ENCODE assay signal across 9 cellular contexts in the genomic region with DNA sequence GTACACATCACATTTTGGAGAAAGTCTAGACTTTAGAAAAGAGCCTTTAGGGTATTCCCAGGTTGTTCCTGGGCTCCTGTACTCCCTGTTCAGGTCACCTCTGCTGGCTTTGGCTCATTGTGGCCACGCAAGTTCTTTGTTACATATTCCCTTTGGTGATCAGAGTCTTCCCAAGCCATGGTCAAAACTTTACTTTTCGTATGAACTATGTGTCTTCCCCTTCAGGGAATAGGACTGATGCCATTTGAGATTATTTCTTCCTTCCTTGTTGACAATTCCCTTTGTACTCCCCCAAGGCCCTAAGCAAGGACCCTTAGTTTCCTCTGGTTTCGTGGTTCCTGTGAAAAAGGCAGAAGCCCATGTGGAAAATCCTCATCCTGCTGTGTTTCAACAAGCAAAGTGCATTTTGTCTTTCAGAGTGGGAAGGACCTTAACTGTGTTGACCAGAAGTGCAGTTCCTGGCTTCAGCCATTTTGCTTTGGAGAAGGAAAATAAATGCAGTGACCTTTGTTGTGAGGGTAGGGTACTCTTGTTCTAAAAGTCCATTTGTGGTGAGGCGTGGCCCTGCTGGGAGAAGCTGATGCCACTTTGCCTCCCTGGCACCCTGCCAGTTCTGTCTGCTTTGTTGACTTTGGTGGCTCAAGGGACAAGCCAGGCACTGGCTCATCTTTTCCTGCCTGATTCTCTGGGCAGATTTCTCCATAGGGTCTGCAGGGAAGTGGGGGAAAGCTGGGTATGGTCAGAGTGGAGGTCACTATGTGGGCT. TPM values are rescaled to one million over a fixed set of nuclear protein-coding genes. Genes with fewer than 3 reads are reported as not detected.
DNase-seq lines count a peak whose midpoint lies in the region; ATAC-seq and TF ChIP-seq lines count a peak whose summit lies in the region.
"Had no signal": no experiment of that assay in that cellular context is flagged by ENCODE, and none has a peak within 500 bp of the region (broad histone marks: within the 10 kb centered on the region; RNA-seq: fewer than 3 reads in every experiment).

No MANE protein-coding gene starts in this region.

- H3K4me1 ChIP-seq in heart right ventricle (peaks cover 12 to 75% (median 26%) of the 10 kb centered on the region in 9 donors), skeletal muscle tissue (ENCODE audit: control insufficient read depth in 3 of 3, insufficient read depth in 3 of 3, low read length in 3 of 3) (peaks cover 26 to 34% (median 30%) of the 10 kb centered on the region in 3 donors)

- WGBS in heart right ventricle, 2 donors, result 61 to 62% methylated on average over 4 of the region's 4 CpGs

- peak; percentile 29 to 85 (median 68) for ATAC-seq in heart right ventricle
- ATAC-seq in activated CD8-positive, alpha-beta memory T cell treated with anti-CD3 and anti-CD28 coated beads, Interleukin-2, amount 10 ng/mL, durations not matched to agents 7 days and 5 days, result no peak
- no peak for ATAC-seq in HG03139 (IDR thresholded peaks at IDR 0.05; ENCODE audit: unreplicated experiment)

- CTCF ChIA-PET in activated CD8-positive, alpha-beta memory T cell treated with anti-CD3 and anti-CD28 coated beads, Interleukin-2, amount 10 ng/mL, durations not matched to agents 7 days and 5 days (lab: Charles Lee), result no interaction called here

- no peaks in the 10 kb centered on the region for H3K9me3 ChIP-seq in heart right ventricle
- H3K9me3 ChIP-seq in skeletal muscle tissue (ENCODE audit: control insufficient read depth in 3 of 3, low read length in 3 of 3), result no peaks in the 10 kb centered on the region

- no peaks in the 10 kb centered on the region for H3K36me3 ChIP-seq in heart right ventricle
- no peaks in the 10 kb centered on the region for H3K36me3 ChIP-seq in skeletal muscle tissue (ENCODE audit: control insufficient read depth in 3 of 3, insufficient read depth in 3 of 3, low read length in 3 of 3)

- DNase-seq in HUDEP-2 (lab: John Stamatoyannopoulos, UW; ENCODE audit: unreplicated experiment in 76 of 76), result peak in 74 of 76 experiments; percentile 19 to 88 (median 79)
- DNase-seq in NCI-H69 (lab: John Stamatoyannopoulos, UW), result peak; percentile 87
- DNase-seq in heart right ventricle, result peak; percentile 71
- no peak for DNase-seq in activated CD8-positive, alpha-beta memory T cell treated with anti-CD3 and anti-CD28 coated beads, Interleukin-2, amount 10 ng/mL, durations not matched to agents 7 days and 5 days
- DNase-seq in AML-193 (lab: John Stamatoyannopoulos, UW), result no peak
- no peak for DNase-seq in iPS-NIHi11 (ENCODE audit: low spot score)

- no peak overlapping the region for H3K27ac Mint-ChIP-seq in activated CD8-positive, alpha-beta memory T cell treated with anti-CD3 and anti-CD28 coated beads, Interleukin-2, amount 10 ng/mL, durations not matched to agents 7 days and 5 days
- H3K27ac Mint-ChIP-seq: activated naive CD4-positive, alpha-beta T cell treated with anti-CD3 and anti-CD28 coated beads, Interleukin-2, amount 50 U/mL, for 24 hours had no signal

- H3K27me3 ChIP-seq in heart right ventricle (no peaks in the 10 kb centered on the region), skeletal muscle tissue (ENCODE audit: control insufficient read depth in 3 of 3, insufficient read depth in 3 of 3, low read length in 3 of 3) (no peaks in the 10 kb centered on the region)

- H3K9ac ChIP-seq in skeletal muscle tissue (ENCODE audit: low read depth in 1 of 3, low read length in 3 of 3), result peak overlapping the region in 1 of 3 donors; percentile 3

- TF ChIP-seq CTCF in heart right ventricle (IDR thresholded peaks at IDR 0.05), result no peak

- H3K9me3 Mint-ChIP-seq in activated CD8-positive, alpha-beta memory T cell treated with anti-CD3 and anti-CD28 coated beads, Interleukin-2, amount 10 ng/mL, durations not matched to agents 7 days and 5 days (ENCODE audit: low read depth), result no peaks in the 10 kb centered on the region
- H3K9me3 Mint-ChIP-seq: activated naive CD4-positive, alpha-beta T cell treated with anti-CD3 and anti-CD28 coated beads, Interleukin-2, amount 50 U/mL, for 24 hours had no signal

- H3K4me3 Mint-ChIP-seq in activated CD8-positive, alpha-beta memory T cell treated with anti-CD3 and anti-CD28 coated beads, Interleukin-2, amount 10 ng/mL, durations not matched to agents 7 days and 5 days, result no peak overlapping the region
- H3K4me3 Mint-ChIP-seq: activated naive CD4-positive, alpha-beta T cell treated with anti-CD3 and anti-CD28 coated beads, Interleukin-2, amount 50 U/mL, for 24 hours had no signal

- no peaks in the 10 kb centered on the region for H3K27me3 Mint-ChIP-seq in activated CD8-positive, alpha-beta memory T cell treated with anti-CD3 and anti-CD28 coated beads, Interleukin-2, amount 10 ng/mL, durations not matched to agents 7 days and 5 days
- H3K27me3 Mint-ChIP-seq: activated naive CD4-positive, alpha-beta T cell treated with anti-CD3 and anti-CD28 coated beads, Interleukin-2, amount 50 U/mL, for 24 hours had no signal

- H3K4me1 Mint-ChIP-seq in activated CD8-positive, alpha-beta memory T cell treated with anti-CD3 and anti-CD28 coated beads, Interleukin-2, amount 10 ng/mL, durations not matched to agents 7 days and 5 days, result peaks cover 2% of the 10 kb centered on the region
- H3K4me1 Mint-ChIP-seq: activated naive CD4-positive, alpha-beta T cell treated with anti-CD3 and anti-CD28 coated beads, Interleukin-2, amount 50 U/mL, for 24 hours had no signal

- H3K4me3 ChIP-seq in heart right ventricle (no peak overlapping the region), skeletal muscle tissue (ENCODE audit: low read length in 3 of 3) (peak overlapping the region in 1 of 3 donors; percentile 8)

- H3K36me3 Mint-ChIP-seq in activated CD8-positive, alpha-beta memory T cell treated with anti-CD3 and anti-CD28 coated beads, Interleukin-2, amount 10 ng/mL, durations not matched to agents 7 days and 5 days, result peaks cover 11% of the 10 kb centered on the region
- H3K36me3 Mint-ChIP-seq: activated naive CD4-positive, alpha-beta T cell treated with anti-CD3 and anti-CD28 coated beads, Interleukin-2, amount 50 U/mL, for 24 hours had no signal

- peak overlapping the region in 9 of 10 donors; percentile 10 to 78 (median 49) for H3K27ac ChIP-seq in heart right ventricle
- peak overlapping the region; percentile 54 for H3K27ac ChIP-seq in skeletal muscle tissue (ENCODE audit: low read depth, low read length)

- intact Hi-C loops in heart right ventricle (cut with DNase I), result loop anchor here in 1 of 10 donors (10.0 kb wide), 1 partner anchor 51 kb away; no protein-coding TSS in a partner anchor

RNA-seq across cellular contexts. Expression of gene ZNRF1, which starts 55.1 kb away (rescaled TPM):
- total RNA-seq in heart right ventricle (10 to 100 TPM; 16.7 to 30.8 (median 21.5) TPM), skeletal muscle tissue (7.8 TPM)
- 10 to 100 TPM; 13.1 to 20.0 TPM for polyA plus RNA-seq in heart right ventricle
- 10 to 100 TPM; 16.1 to 22.5 TPM for total RNA-seq in activated CD8-positive, alpha-beta memory T cell treated with anti-CD3 and anti-CD28 coated beads, Interleukin-2, amount 10 ng/mL, durations not matched to agents 7 days and 5 days

Comparison
In these comparisons a context has a peak if more than half of its experiments do, and no peak if none do; other contexts are left out.
1. DNase-seq: peak in HUDEP-2 (74 of 76), NCI-H69 (single experiment) and heart right ventricle (2 of 2); none in activated CD8-positive, alpha-beta memory T cell treated with anti-CD3 and anti-CD28 coated beads, Interleukin-2, amount 10 ng/mL, durations not matched to agents 7 days and 5 days (single experiment), AML-193 (0 of 2) and iPS-NIHi11 (single experiment).
2. ATAC-seq: peak in heart right ventricle (8 of 8); none in activated CD8-positive, alpha-beta memory T cell treated with anti-CD3 and anti-CD28 coated beads, Interleukin-2, amount 10 ng/mL, durations not matched to agents 7 days and 5 days (single experiment) and HG03139 (single experiment).